10 cellular contexts compared by ENCODE assay signal in genomic region chrX:15911729-15912550, GRCh38. TPM values are rescaled to one million over a fixed set of nuclear protein-coding genes. Genes with fewer than 3 reads are reported as not detected.
A peak's percentile ranks its signal among the peaks of the same experiment; 100 is the strongest.
DNase-seq lines count a peak whose midpoint lies in the region; ATAC-seq, FAIRE-seq and TF ChIP-seq lines count a peak whose summit lies in the region.
"Had no signal": no experiment of that assay in that cellular context is flagged by ENCODE, and none has a peak within 500 bp of the region (broad histone marks: within the 10 kb centered on the region; RNA-seq: fewer than 3 reads in every experiment).

No MANE protein-coding gene starts in this region.

- no peak for TF ChIP-seq EP300 in GM12878 (IDR thresholded peaks at IDR 0.05; ENCODE audit: borderline replicate concordance in 1 of 2, control insufficient read depth in 1 of 2, low read depth in 2 of 2, low read length in 2 of 2)

- H3K27ac ChIP-seq in GM12878 (ENCODE audit: control insufficient read depth, insufficient read depth), result no peak overlapping the region
- H3K27ac ChIP-seq in neutrophil, result peak overlapping the region; percentile 75
- H3K27ac ChIP-seq: SK-N-MC had no signal

- CTCF ChIA-PET in GM12878 (lab: Yijun Ruan, JAX), result no interaction called here

- TF ChIP-seq POLR2A in GM12878 (IDR thresholded peaks at IDR 0.05; ENCODE audit: low read depth, low read length), result no peak

- H3K36me3 ChIP-seq in GM12878 (ENCODE audit: control insufficient read depth in 2 of 2, insufficient read depth in 2 of 2, low read length in 1 of 2) (no peaks in the 10 kb centered on the region), neutrophil (no peaks in the 10 kb centered on the region)

- intact Hi-C loops in GM12878 (cut with micrococcal nuclease; ENCODE audit: unreplicated experiment), result no loop called here

- H3K4me2 ChIP-seq in GM12878 (ENCODE audit: control insufficient read depth, insufficient read depth), result no peak overlapping the region

- H3K9ac ChIP-seq in GM12878 (ENCODE audit: control insufficient read depth, insufficient read depth, low read length), result no peak overlapping the region

- TF ChIP-seq CTCF in GM13976 (IDR thresholded peaks at IDR 0.05; ENCODE audit: borderline replicate concordance, control extremely low read depth, extremely low read depth, insufficient read depth, missing control alignments), result no peak
- no peak for TF ChIP-seq CTCF in GM12878 (IDR thresholded peaks at IDR 0.05 in 2 of 3, conservative IDR thresholded peaks at IDR 0.05 in 1 of 3; ENCODE audit: control insufficient read depth in 2 of 3, extremely low read depth in 1 of 3, insufficient read depth in 1 of 3, low read depth in 3 of 3, low read length in 3 of 3)
- TF ChIP-seq CTCF in neutrophil (IDR thresholded peaks at IDR 0.05), result peak; percentile 47

- no peak for TF ChIP-seq RAD21 in GM12878 (IDR thresholded peaks at IDR 0.05; ENCODE audit: insufficient read depth, low read depth, low read length)

- RAD21 ChIA-PET in GM12878 (lab: Charles Lee; ENCODE audit: unreplicated experiment), result no interaction called here

- peak; percentile 46 for DNase-seq in GM13976 (ENCODE audit: low spot score)
- DNase-seq in KBM-7, result peak; percentile 87
- DNase-seq in GM12878 (ENCODE audit: low read depth, low spot score), result no peak
- DNase-seq in stimulated activated CD8-positive, alpha-beta memory T cell treated with anti-CD3 and anti-CD28 coated beads, Interleukin-4, amount 100 ng/mL, for 48 hours, result no peak
- DNase-seq in occipital lobe (lab: John Stamatoyannopoulos, UW), result no peak
- DNase-seq: activated T-cell treated with anti-CD3 and anti-CD28 coated beads, Interleukin-2, amount 50 U/mL, for 4 hours; NCI-H1436 treated with DMSO at 0.1 percent for 48 hours had no signal

- H3K9me3 ChIP-seq in GM12878 (replicated peaks; ENCODE audit: control insufficient read depth, insufficient read depth, low read length), result no peaks in the 10 kb centered on the region; the same call in 2 of the 3 replicates
- H3K9me3 ChIP-seq in neutrophil, result no peaks in the 10 kb centered on the region

- no peak for FAIRE-seq in GM12878 (lab: Jason Lieb, UNC)

- in situ Hi-C loops in GM13976 (cut with MboI; ENCODE audit: low sequenced_read_pairs, unreplicated experiment), result no loop called here
- in situ Hi-C loops in KBM-7 (cut with MboI; ENCODE audit: low pct_unique_long_range_greater_than_20kb, low sequenced_read_pairs), result no loop called here
- in situ Hi-C loops in GM12878 (cut with MboI), result no loop called here

- H3K79me2 ChIP-seq in GM12878 (ENCODE audit: control insufficient read depth, insufficient read depth, low read length), result no peaks in the 10 kb centered on the region

- H3K4me1 ChIP-seq in GM12878 (ENCODE audit: control insufficient read depth, insufficient read depth, low read length) (no peaks in the 10 kb centered on the region), neutrophil (ENCODE audit: control insufficient read depth in 1 of 2, insufficient read depth in 1 of 2, low read depth in 1 of 2, low read length in 1 of 2) (peaks cover 68 to 79% of the 10 kb centered on the region in 2 experiments)

- SMC1A ChIA-PET in GM12878 (lab: Charles Lee; ENCODE audit: uncharacterized antibody, unreplicated experiment), result no interaction called here

- H3K4me3 ChIP-seq in GM12878 (no peak overlapping the region), neutrophil (ENCODE audit: low read depth in 1 of 2, low read length in 1 of 2) (peak overlapping the region; percentile 12 to 18)
- H3K4me3 ChIP-seq: SK-N-MC had no signal

- ATAC-seq in GM12878 (peak; percentile 96), GM19035 (IDR thresholded peaks at IDR 0.05; ENCODE audit: unreplicated experiment) (no peak)
- ATAC-seq: activated T-cell treated with anti-CD3 and anti-CD28 coated beads, Interleukin-2, amount 50 U/mL, for 4 hours had no signal

- POLR2A ChIA-PET in GM12878 (lab: Charles Lee), result no interaction called here

- H2AFZ ChIP-seq in GM12878 (ENCODE audit: control insufficient read depth, low read depth, low read length), result no peak overlapping the region

- no TSS peak for BruUV-seq in GM12878 (replicated peaks; lab: Mats Ljungman, UMichigan)

- H3K27me3 ChIP-seq in GM12878 (replicated peaks in 1 of 2; ENCODE audit: control insufficient read depth in 2 of 2, insufficient read depth in 2 of 2, low read length in 1 of 2) (no peaks in the 10 kb centered on the region), neutrophil (no peaks in the 10 kb centered on the region)

- no peaks in the 10 kb centered on the region for H4K20me1 ChIP-seq in GM12878 (ENCODE audit: control insufficient read depth, insufficient read depth)

- WGBS in GM12878 (ENCODE audit: insufficient coverage, insufficient replicate concordance, low lambda C conversion rate, missing lambda C conversion rate), result 85% methylated on average over 4 of the region's 4 CpGs

TF ChIP-seq in GM12878, 131 proteins besides CTCF, POLR2A, EP300 and RAD21 (continues in another document):
- TF ChIP-seq MTA3 (IDR thresholded peaks at IDR 0.05; ENCODE audit: borderline replicate concordance, low read length) (no peak), WRNIP1 (IDR thresholded peaks at IDR 0.05; ENCODE audit: borderline replicate concordance, low read depth, low read length) (no peak), ZBED1 (IDR thresholded peaks at IDR 0.05; ENCODE audit: borderline replicate concordance) (no peak), ZNF274 (IDR thresholded peaks at IDR 0.05; ENCODE audit: insufficient read depth, insufficient read length) (no peak), NRF1 (conservative IDR thresholded peaks at IDR 0.05; ENCODE audit: low read depth, low read length) (no peak), ATF3 (IDR thresholded peaks at IDR 0.05; ENCODE audit: borderline replicate concordance, extremely low read depth, low read depth, low read length) (no peak), SMAD1 (IDR thresholded peaks at IDR 0.05; ENCODE audit: low read depth, partially characterized antibody) (no peak), CREM (IDR thresholded peaks at IDR 0.05; ENCODE audit: low read depth) (peak; percentile 40; the same call in 1 of the 2 replicates), CHD4 (IDR thresholded peaks at IDR 0.05) (no peak), TCF7 (IDR thresholded peaks at IDR 0.05; ENCODE audit: borderline replicate concordance) (no peak), SUPT20H (IDR thresholded peaks at IDR 0.05; ENCODE audit: borderline replicate concordance, control insufficient read depth, low read depth, low read length) (no peak), SMAD5 (IDR thresholded peaks at IDR 0.05; ENCODE audit: low read depth) (no peak), SPI1 (IDR thresholded peaks at IDR 0.05; ENCODE audit: borderline replicate concordance, insufficient read depth, low read depth, low read length) (no peak), ESRRA (IDR thresholded peaks at IDR 0.05; ENCODE audit: low read length) (no peak), ASH2L (IDR thresholded peaks at IDR 0.05; ENCODE audit: borderline replicate concordance, low read depth) (no peak), STAT3 (IDR thresholded peaks at IDR 0.05; ENCODE audit: low read depth, low read length) (no peak), TAF1 (IDR thresholded peaks at IDR 0.05; ENCODE audit: borderline replicate concordance, low read depth, low read length) (no peak), MAX (IDR thresholded peaks at IDR 0.05; ENCODE audit: low read depth, low read length) (no peak), BCL11A (IDR thresholded peaks at IDR 0.05; ENCODE audit: low read depth, low read length) (peak; percentile 28; the same call in 1 of the 2 replicates), IKZF1 (conservative IDR thresholded peaks at IDR 0.05) (no peak; the same call in 1 of the 2 replicates), SMARCA5 (IDR thresholded peaks at IDR 0.05) (no peak), SMC3 (IDR thresholded peaks at IDR 0.05; ENCODE audit: borderline replicate concordance, low read length) (no peak; the same call in 1 of the 2 replicates), RELA (IDR thresholded peaks at IDR 0.05; ENCODE audit: borderline replicate concordance, partially characterized antibody) (no peak), BRCA1 (IDR thresholded peaks at IDR 0.05; ENCODE audit: low read depth, low read length) (no peak), ETV6 (conservative IDR thresholded peaks at IDR 0.05 in 1 of 2, IDR thresholded peaks at IDR 0.05 in 1 of 2; ENCODE audit: borderline replicate concordance in 1 of 2, low read depth in 1 of 2) (no peak), CBX5 (IDR thresholded peaks at IDR 0.05; ENCODE audit: low read depth) (no peak)

RNA-seq across cellular contexts. Expression of gene AP1S2, which starts 57.3 kb away (rescaled TPM):
- 56.0 and 56.5 TPM in 2 replicates for total RNA-seq in GM12878 (2013; cell fraction: nucleolus; rRNA removed)
- total RNA-seq in GM12878 (2014; rRNA removed), result 48.0 and 60.5 TPM in 2 replicates
- 58.6 TPM in 2 replicates for total RNA-seq in GM12878 (2014; rRNA removed; fragmentation: Illumina TruSeq; extraction: Trizol)
- total RNA-seq in GM12878 (2021), result 41.7 and 43.8 TPM in 2 replicates
- polyA plus RNA-seq in GM12878 (2011; ENCODE audit: low read depth), result 22.0 TPM
- polyA plus RNA-seq in GM12878 (2011; rRNA removed), result 105 and 171 TPM in 2 replicates
- 26.1 and 29.2 TPM in 2 replicates for polyA plus RNA-seq in GM12878 (2011; cell fraction: cytosol; rRNA removed)
- polyA plus RNA-seq in GM12878 (2011; cell fraction: nucleus; rRNA removed), result 32.0 and 35.7 TPM in 2 replicates
- 35.8 and 37.3 TPM in 2 replicates for polyA plus RNA-seq in GM12878 (2012)
- 58.0 and 75.1 TPM in 2 replicates for polyA plus RNA-seq in GM12878 (2014; fragmentation: Illumina TruSeq; extraction: Trizol)
- polyA plus RNA-seq in GM12878 (2014; fragmentation: Nextera tagmentation; extraction: Ambion mirVana), result 10 to 100 TPM; 25.6 to 36.6 TPM
- polyA plus RNA-seq in GM12878 (2014; rRNA removed), result 51.2 and 55.8 TPM in 2 replicates
- 10 to 100 TPM; 44.4 to 53.4 TPM for polyA plus RNA-seq in GM12878 (2016; fragmentation: Nextera tagmentation; extraction: Ambion mirVana)
- polyA minus RNA-seq in GM12878 (2011; rRNA and poly(A)+ RNA removed), result 34.6 and 61.8 TPM in 2 replicates
- polyA minus RNA-seq in GM12878 (2011; cell fraction: cytosol; rRNA and poly(A)+ RNA removed), result 22.2 and 23.8 TPM in 2 replicates
- polyA minus RNA-seq in GM12878 (2011; cell fraction: nucleus; rRNA and poly(A)+ RNA removed), result 11.6 and 21.0 TPM in 2 replicates
- total RNA-seq in occipital lobe, result 259 TPM

Comparison
In these comparisons a context has a peak if more than half of its experiments do, and no peak if none do; other contexts are left out.
1. DNase-seq: peak in GM13976 (single experiment) and KBM-7 (single experiment); none in GM12878 (single experiment), stimulated activated CD8-positive, alpha-beta memory T cell treated with anti-CD3 and anti-CD28 coated beads, Interleukin-4, amount 100 ng/mL, for 48 hours (single experiment) and occipital lobe (single experiment).